Comparison of ENCODE assay signal across 11 cellular contexts in genomic region chr20:63177785-63178444, GRCh38. TPM values are rescaled to one million over a fixed set of nuclear protein-coding genes. Genes with fewer than 3 reads are reported as not detected.
A peak's percentile ranks its signal among the peaks of the same experiment; 100 is the strongest.
DNase-seq lines count a peak whose midpoint lies in the region; ATAC-seq and TF ChIP-seq lines count a peak whose summit lies in the region.
"Had no signal": no experiment of that assay in that cellular context is flagged by ENCODE, and none has a peak within 500 bp of the region (broad histone marks: within the 10 kb centered on the region; RNA-seq: fewer than 3 reads in every experiment).

No MANE protein-coding gene starts in this region.

- H3K27ac ChIP-seq in WERI-Rb-1 (peak overlapping the region; percentile 80), spleen (no peak overlapping the region)
- H3K27ac ChIP-seq: body of pancreas, foreskin keratinocyte had no signal

- peak overlapping the region; percentile 42 for H3K4me3 Mint-ChIP-seq in activated T-cell treated with anti-CD3 and anti-CD28 coated beads, Interleukin-2, amount 50 U/mL, for 4 hours

- no peak for TF ChIP-seq POLR2A in spleen (IDR thresholded peaks at IDR 0.05)

- H3K4me1 ChIP-seq in iPS-15b (ENCODE audit: control insufficient read depth, insufficient read depth, low read length) = peaks cover 7% of the 10 kb centered on the region
- peaks cover 8 to 59% (median 52%) of the 10 kb centered on the region in 6 donors for H3K4me1 ChIP-seq in spleen
- H3K4me1 ChIP-seq: foreskin keratinocyte had no signal

- peaks cover 15% of the 10 kb centered on the region for H3K4me1 Mint-ChIP-seq in activated T-cell treated with anti-CD3 and anti-CD28 coated beads, Interleukin-2, amount 50 U/mL, for 4 hours (ENCODE audit: low read depth)

- no peaks in the 10 kb centered on the region for H3K9me3 Mint-ChIP-seq in activated T-cell treated with anti-CD3 and anti-CD28 coated beads, Interleukin-2, amount 50 U/mL, for 4 hours

- TF ChIP-seq CTCF in WERI-Rb-1 (IDR thresholded peaks at IDR 0.05; ENCODE audit: low read depth, low read length) (no peak), spleen (IDR thresholded peaks at IDR 0.05 in 8 of 11, conservative IDR thresholded peaks at IDR 0.05 in 3 of 11) (no peak)

- peaks cover 55% of the 10 kb centered on the region for H3K27me3 Mint-ChIP-seq in activated T-cell treated with anti-CD3 and anti-CD28 coated beads, Interleukin-2, amount 50 U/mL, for 4 hours (ENCODE audit: low read depth)

- 2 to 13% (median 3%) methylated on average over 30 to 89 of the region's 89 CpGs for WGBS in spleen, 5 donors

- POLR2A ChIA-PET in HEK293T (lab: Yijun Ruan, JAX) = no interaction called here

- peaks cover 21% of the 10 kb centered on the region for H3K36me3 ChIP-seq in WERI-Rb-1
- no peaks in the 10 kb centered on the region for H3K36me3 ChIP-seq in iPS-15b (ENCODE audit: control insufficient read depth, insufficient read depth, low read length)
- no peaks in the 10 kb centered on the region for H3K36me3 ChIP-seq in spleen

- ATAC-seq in activated T-cell treated with anti-CD3 and anti-CD28 coated beads, Interleukin-2, amount 50 U/mL, for 4 hours = no peak
- ATAC-seq: body of pancreas, foreskin keratinocyte had no signal

- DNase-seq in activated T-cell treated with anti-CD3 and anti-CD28 coated beads, Interleukin-2, amount 50 U/mL, for 4 hours = no peak
- DNase-seq in activated T-cell treated with anti-CD3 and anti-CD28 coated beads, Interleukin-2, amount 50 U/mL, for 1 hour = no peak
- DNase-seq in WERI-Rb-1 (no peak), spleen (peak; percentile 62), NCI-H1092 (lab: John Stamatoyannopoulos, UW) (no peak), HEK293T (ENCODE audit: extremely low spot score) (no peak), germinal center (ENCODE audit: low spot score) (no peak)
- DNase-seq: IMR-90 had no signal

- no peaks in the 10 kb centered on the region for H3K9me3 ChIP-seq in WERI-Rb-1 (ENCODE audit: severe bottlenecking)
- H3K9me3 ChIP-seq in iPS-15b (ENCODE audit: control insufficient read depth, insufficient read depth, low read length) = no peaks in the 10 kb centered on the region
- H3K9me3 ChIP-seq in spleen = no peaks in the 10 kb centered on the region
- H3K9me3 ChIP-seq: body of pancreas had no signal

- CTCF ChIA-PET in HEK293T (lab: Yijun Ruan, JAX) = no interaction called here

- H3K4me3 ChIP-seq in WERI-Rb-1 (ENCODE audit: low read depth, low read length) = peak overlapping the region; percentile 90
- H3K4me3 ChIP-seq in iPS-15b (ENCODE audit: low read depth, low read length) = peak overlapping the region; percentile 40
- peak overlapping the region in 7 of 8 donors; percentile 8 to 72 (median 24) for H3K4me3 ChIP-seq in spleen
- H3K4me3 ChIP-seq: body of pancreas had no signal

- H3K27me3 ChIP-seq in WERI-Rb-1 (ENCODE audit: insufficient read depth, low read depth, severe bottlenecking) (no peaks in the 10 kb centered on the region), iPS-15b (ENCODE audit: control insufficient read depth, insufficient read depth, low read length) (peaks cover 38% of the 10 kb centered on the region), spleen (replicated peaks in 1 of 7) (peaks cover 11 to 100% (median 88%) of the 10 kb centered on the region in 7 donors)

- H3K9ac ChIP-seq in iPS-15b (ENCODE audit: low read depth, low read length) = no peak overlapping the region

- H3K36me3 Mint-ChIP-seq in activated T-cell treated with anti-CD3 and anti-CD28 coated beads, Interleukin-2, amount 50 U/mL, for 4 hours (ENCODE audit: insufficient read depth) = no peaks in the 10 kb centered on the region

- intact Hi-C loops in spleen (cut with DNase I; ENCODE audit: low total_unique reads) = no loop called here

TF ChIP-seq in HEK293T, 16 proteins besides CTCF, POLR2A, EP300 and RAD21:
- TF ChIP-seq TARDBP (IDR thresholded peaks at IDR 0.05) (no peak), L3MBTL2 (conservative IDR thresholded peaks at IDR 0.05) (no peak), ARNT (IDR thresholded peaks at IDR 0.05) (no peak), CTBP1 (IDR thresholded peaks at IDR 0.05; ENCODE audit: borderline replicate concordance) (no peak), HDGF (IDR thresholded peaks at IDR 0.05; ENCODE audit: borderline replicate concordance) (no peak), ELF4 (IDR thresholded peaks at IDR 0.05) (no peak), FOXK2 (IDR thresholded peaks at IDR 0.05) (no peak), SP1 (IDR thresholded peaks at IDR 0.05) (no peak), ZNF384 (IDR thresholded peaks at IDR 0.05) (no peak), SUZ12 (IDR thresholded peaks at IDR 0.05) (no peak), FOXA1 (IDR thresholded peaks at IDR 0.05) (no peak), FOXM1 (IDR thresholded peaks at IDR 0.05; ENCODE audit: borderline replicate concordance) (no peak), BHLHE40 (IDR thresholded peaks at IDR 0.05; ENCODE audit: borderline replicate concordance) (no peak)
TF ChIP-seq in HEK293T: peak in this region for 0.

RNA-seq across cellular contexts. Expression of gene YTHDF1, which starts 38.0 kb away (rescaled TPM):
- 10 to 100 TPM; 53.5 to 59.6 (median 55.6) TPM for total RNA-seq in activated T-cell treated with anti-CD3 and anti-CD28 coated beads, Interleukin-2, amount 50 U/mL, for 4 hours
- total RNA-seq in spleen = 10 to 100 TPM; 30.8 to 41.6 (median 35.9) TPM
- 10 to 100 TPM; 18.8 to 24.3 (median 21.2) TPM for polyA plus RNA-seq in spleen

RNA-seq across cellular contexts. Expression of gene BIRC7, which starts 57.8 kb away (rescaled TPM):
- total RNA-seq in activated T-cell treated with anti-CD3 and anti-CD28 coated beads, Interleukin-2, amount 50 U/mL, for 4 hours = not detected
- total RNA-seq in spleen = 1 to 10 TPM in 3 of 7 donors, under 1 TPM in 2, not detected in 2; 0.40 to 1.3 (median 1.0) TPM
- 1 to 10 TPM; 1.1 to 2.9 (median 1.4) TPM for polyA plus RNA-seq in spleen
- total RNA-seq: body of pancreas, foreskin keratinocyte, IMR-90 had no signal
- polyA plus RNA-seq: foreskin keratinocyte, IMR-90 had no signal

Comparison
In these comparisons a context has a peak if more than half of its experiments do, and no peak if none do; other contexts are left out.
1. H3K4me3 ChIP-seq: peak in every context shown above with its lines; median percentile 90 in WERI-Rb-1; 40 in iPS-15b; 24 in spleen.